In genomic region chr2:202378661-202379338, GRCh38 we compare ENCODE assay signal across 8 cellular contexts. TPM values are rescaled to one million over a fixed set of nuclear protein-coding genes. Genes with fewer than 3 reads are reported as not detected.
DNase-seq lines count a peak whose midpoint lies in the region; ATAC-seq and TF ChIP-seq lines count a peak whose summit lies in the region.

No MANE protein-coding gene starts in this region.

- peak overlapping the region; percentile 93 for H3K4me3 ChIP-seq in H7 (ENCODE audit: insufficient read depth, low read depth, low read length)
- peak overlapping the region; percentile 94 for H3K4me3 ChIP-seq in WI38 (ENCODE audit: low read depth, low read length)
- H3K4me3 ChIP-seq in right cardiac atrium (ENCODE audit: low read length), result peak overlapping the region; percentile 95
- peak overlapping the region; percentile 85 to 98 (median 92) for H3K4me3 ChIP-seq in spleen

- ATAC-seq in right cardiac atrium, result no peak
- ATAC-seq in GM18498 (IDR thresholded peaks at IDR 0.05; ENCODE audit: unreplicated experiment), result no peak

- no peak for DNase-seq in H7
- DNase-seq in right cardiac atrium, result no peak
- no peak for DNase-seq in spleen
- no peak for DNase-seq in C1 segment of cervical spinal cord (lab: John Stamatoyannopoulos, UW)
- no peak for DNase-seq in activated CD4-positive, alpha-beta T cell treated with anti-CD3 and anti-CD28 coated beads, Interleukin-2, amount 50 U/mL, for 1 hour
- DNase-seq in occipital lobe (lab: John Stamatoyannopoulos, UW), result no peak

- WGBS in right cardiac atrium, result 16% methylated on average over 3 of the region's 3 CpGs
- WGBS in spleen, 5 donors, result 35 to 56% (median 52%) methylated on average over 3 of the region's 3 CpGs

- H3K27me3 ChIP-seq in H7 (ENCODE audit: control insufficient read depth, insufficient read depth, low read length) (no peaks in the 10 kb centered on the region), right cardiac atrium (ENCODE audit: control insufficient read depth, insufficient read depth) (no peaks in the 10 kb centered on the region), spleen (replicated peaks in 1 of 7) (no peaks in the 10 kb centered on the region)

- H3K4me1 ChIP-seq in right cardiac atrium (ENCODE audit: control insufficient read depth, insufficient read depth, low read length) (peaks cover 6% of the 10 kb centered on the region), spleen (peaks cover 16 to 81% (median 49%) of the 10 kb centered on the region in 6 donors)

- TF ChIP-seq CTCF in WI38 (IDR thresholded peaks at IDR 0.05; ENCODE audit: low read depth, low read length) (no peak), spleen (IDR thresholded peaks at IDR 0.05 in 8 of 11, conservative IDR thresholded peaks at IDR 0.05 in 3 of 11) (no peak)

- H3K36me3 ChIP-seq in H7 (replicated peaks; ENCODE audit: control insufficient read depth, insufficient read depth, low read length), result no peaks in the 10 kb centered on the region
- H3K36me3 ChIP-seq in spleen, result no peaks in the 10 kb centered on the region

- H3K9me3 ChIP-seq in right cardiac atrium (ENCODE audit: control insufficient read depth, low read length) (no peaks in the 10 kb centered on the region), spleen (no peaks in the 10 kb centered on the region)

- no peak for TF ChIP-seq POLR2A in spleen (IDR thresholded peaks at IDR 0.05)

- intact Hi-C loops in right cardiac atrium (cut with DNase I) (loop anchor here in 1 of 4 donors (10.0 kb wide), 2 partner anchors 76 to 104 kb away; no protein-coding TSS in a partner anchor), spleen (cut with DNase I; ENCODE audit: low total_unique reads) (no loop called here)

- H3K27ac ChIP-seq in right cardiac atrium (ENCODE audit: low read length) (no peak overlapping the region), spleen (peak overlapping the region in 6 of 8 donors; percentile 14 to 95 (median 92))

RNA-seq across cellular contexts. Expression of gene BMPR2, which starts 2.7 kb away (rescaled TPM):
- 10.3 and 15.9 TPM in 2 replicates for total RNA-seq in H7 (2014; rRNA removed; shearing (Covaris generic))
- total RNA-seq in right cardiac atrium (10 to 100 TPM; 50.9 to 64.7 (median 55.6) TPM), spleen (10 to 100 TPM; 47.7 to 71.3 (median 53.1) TPM), occipital lobe (86.4 TPM)
- polyA plus RNA-seq in right cardiac atrium (14.9 TPM), spleen (1 to 10 TPM; 3.2 to 6.2 (median 4.4) TPM)
